ENCODE assay signal across 24 cellular contexts in genomic region chr21:45353200-45353599, GRCh38. TPM values are rescaled to one million over a fixed set of nuclear protein-coding genes. Genes with fewer than 3 reads are reported as not detected.
DNase-seq lines count a peak whose midpoint lies in the region; ATAC-seq and TF ChIP-seq lines count a peak whose summit lies in the region.
"Had no signal": no experiment of that assay in that cellular context is flagged by ENCODE, and none has a peak within 500 bp of the region (broad histone marks: within the 10 kb centered on the region; RNA-seq: fewer than 3 reads in every experiment).

No MANE protein-coding gene starts in this region.

- peaks cover 26% of the 10 kb centered on the region for H3K4me1 Mint-ChIP-seq in chondrocyte (ENCODE audit: low read depth)
- peaks cover 3 to 12% (median 8%) of the 10 kb centered on the region in 3 donors for H3K4me1 Mint-ChIP-seq in T-cell
- H3K4me1 Mint-ChIP-seq: central memory CD8-positive, alpha-beta T cell had no signal

- peak overlapping the region; percentile 79 to 85 for H3K18ac ChIP-seq in mesenchymal stem cell (ENCODE audit: low read depth in 1 of 2, low read length in 2 of 2)

- H3K27me3 ChIP-seq in BE2C (no peaks in the 10 kb centered on the region), mesenchymal stem cell (ENCODE audit: control insufficient read depth in 1 of 2, insufficient read depth in 1 of 2, low read length in 2 of 2) (no peaks in the 10 kb centered on the region)
- H3K27me3 ChIP-seq: right atrium auricular region, transverse colon had no signal

- CTCF ChIA-PET in HEK293 (lab: Yijun Ruan, JAX) (no interaction called here), HEK293T (lab: Yijun Ruan, JAX) (no interaction called here), T-cell (lab: Charles Lee) (no interaction called here)

- no peaks in the 10 kb centered on the region for H3K27me3 Mint-ChIP-seq in chondrocyte (ENCODE audit: low read depth)
- H3K27me3 Mint-ChIP-seq in T-cell = peaks cover 19 to 20% of the 10 kb centered on the region in 2 donors

- H3K27ac Mint-ChIP-seq in chondrocyte (ENCODE audit: unreplicated experiment) = no peak overlapping the region
- H3K27ac Mint-ChIP-seq in T-cell = no peak overlapping the region
- H3K27ac Mint-ChIP-seq: activated naive CD8-positive, alpha-beta T cell treated with anti-CD3 and anti-CD28 coated beads, Interleukin-2, amount 50 U/mL, for 24 hours had no signal

- no peak overlapping the region for H3K27ac ChIP-seq in HEK293 (ENCODE audit: extremely low read depth, low read depth, low read length)
- H3K27ac ChIP-seq in mesenchymal stem cell (ENCODE audit: low read length, poor library complexity, severe bottlenecking) = no peak overlapping the region
- H3K27ac ChIP-seq: C4-2B, right atrium auricular region, transverse colon, VCaP had no signal

- H3K4me1 ChIP-seq in BE2C (peaks cover 6% of the 10 kb centered on the region; the same call in 1 of the 2 replicates), HEK293 (ENCODE audit: control insufficient read depth, insufficient read depth, low read length) (no peaks in the 10 kb centered on the region; the same call in 1 of the 2 replicates), mesenchymal stem cell (ENCODE audit: control insufficient read depth, insufficient read depth, low read depth, low read length) (peaks cover 24% of the 10 kb centered on the region)

- ATAC-seq in GM18909 (IDR thresholded peaks at IDR 0.05; ENCODE audit: poor library complexity, unreplicated experiment) (no peak), T-cell (replicated peaks in 1 of 4) (no peak)
- ATAC-seq: activated naive CD8-positive, alpha-beta T cell treated with anti-CD3 and anti-CD28 coated beads, Interleukin-2, amount 50 U/mL, for 24 hours; activated T-cell treated with anti-CD3 and anti-CD28 coated beads, Interleukin-2, amount 50 U/mL, for 4 hours had no signal

- H3K9me3 ChIP-seq in BE2C (no peaks in the 10 kb centered on the region), HEK293 (ENCODE audit: control insufficient read depth, insufficient read depth, low read depth, low read length) (no peaks in the 10 kb centered on the region), mesenchymal stem cell (ENCODE audit: control insufficient read depth, low read length) (no peaks in the 10 kb centered on the region)
- H3K9me3 ChIP-seq: right atrium auricular region, transverse colon had no signal

- peak overlapping the region in 1 of 2 experiments; percentile 5 for H3K14ac ChIP-seq in mesenchymal stem cell (ENCODE audit: low read length in 2 of 2)

- 46% methylated on average over 3 of the region's 3 CpGs for WGBS in mesenchymal stem cell

- H4K91ac ChIP-seq in mesenchymal stem cell (ENCODE audit: low read length) = peak overlapping the region; percentile 97

- H3K79me1 ChIP-seq in mesenchymal stem cell (replicated peaks; ENCODE audit: low read length, poor library complexity, severe bottlenecking) = no peaks in the 10 kb centered on the region

- H3K9ac ChIP-seq in mesenchymal stem cell (ENCODE audit: low read length) = no peak overlapping the region

- peak overlapping the region in 1 of 2 experiments; percentile 64 for H3K4ac ChIP-seq in mesenchymal stem cell (ENCODE audit: low read depth in 1 of 2, low read length in 2 of 2)

- H2AK5ac ChIP-seq in mesenchymal stem cell (ENCODE audit: low read length, severe bottlenecking) = no peak overlapping the region

- H2BK15ac ChIP-seq in mesenchymal stem cell (ENCODE audit: low read depth, poor library complexity, severe bottlenecking) = no peak overlapping the region

- H3K36me3 Mint-ChIP-seq in chondrocyte (ENCODE audit: low read depth) (no peaks in the 10 kb centered on the region), T-cell (no peaks in the 10 kb centered on the region)

- H3K9me3 Mint-ChIP-seq in chondrocyte (ENCODE audit: low read depth) (no peaks in the 10 kb centered on the region), T-cell (no peaks in the 10 kb centered on the region)
- H3K9me3 Mint-ChIP-seq: activated naive CD8-positive, alpha-beta T cell treated with anti-CD3 and anti-CD28 coated beads, Interleukin-2, amount 50 U/mL, for 24 hours; activated T-cell treated with anti-CD3 and anti-CD28 coated beads, Interleukin-2, amount 50 U/mL, for 4 hours; central memory CD8-positive, alpha-beta T cell; neural crest cell had no signal

- H2BK5ac ChIP-seq in mesenchymal stem cell (ENCODE audit: low read depth, low read length, poor library complexity, severe bottlenecking) = no peak overlapping the region

- H3K36me3 ChIP-seq in BE2C (no peaks in the 10 kb centered on the region), HEK293 (ENCODE audit: control insufficient read depth in 2 of 2, insufficient read depth in 1 of 2, low read length in 2 of 2) (no peaks in the 10 kb centered on the region), mesenchymal stem cell (ENCODE audit: control insufficient read depth in 1 of 2, insufficient read depth in 2 of 2, low read depth in 1 of 2, low read length in 2 of 2) (no peaks in the 10 kb centered on the region)
- H3K36me3 ChIP-seq: right atrium auricular region, transverse colon had no signal

- POLR2A ChIA-PET in HEK293 (lab: Yijun Ruan, JAX) (no interaction called here), HEK293T (lab: Yijun Ruan, JAX) (no interaction called here), T-cell (lab: Charles Lee) (no interaction called here)

- DNase-seq in BE2C (peak; percentile 68), chondrocyte (ENCODE audit: low spot score) (peak; percentile 19), mesenchymal stem cell (peak; percentile 51), HEK293T (ENCODE audit: extremely low spot score) (no peak), T-cell (no peak)
- DNase-seq: activated CD4-positive, alpha-beta T cell treated with anti-CD3 and anti-CD28 coated beads for 48 hours; activated naive CD8-positive, alpha-beta T cell treated with anti-CD3 and anti-CD28 coated beads, Interleukin-2, amount 50 U/mL, for 24 hours; activated T-cell treated with anti-CD3 and anti-CD28 coated beads, Interleukin-2, amount 50 U/mL, for 4 hours; Calu3; GOT3; mammary epithelial cell; NCI-H1930; NCI-H345; NCI-H82; stimulated activated CD4-positive, alpha-beta T cell treated with anti-CD3 and anti-CD28 coated beads, Interleukin-2, amount 100 ng/mL, for 48 hours; T-helper 9 cell; transverse colon had no signal

- no peak overlapping the region for H3K23ac ChIP-seq in mesenchymal stem cell (ENCODE audit: low read length in 2 of 2)

- H4K8ac ChIP-seq in mesenchymal stem cell (ENCODE audit: low read length) = peak overlapping the region; percentile 95

- no peak overlapping the region for H3K4me2 ChIP-seq in mesenchymal stem cell (ENCODE audit: low read length, poor library complexity, severe bottlenecking)

- no peak overlapping the region for H3K4me3 ChIP-seq in BE2C (ENCODE audit: low read depth, low read length)
- no peak overlapping the region for H3K4me3 ChIP-seq in HEK293 (ENCODE audit: low read depth, low read length)
- no peak overlapping the region for H3K4me3 ChIP-seq in mesenchymal stem cell (ENCODE audit: insufficient read depth in 1 of 2, low read depth in 1 of 2, low read length in 2 of 2)
- H3K4me3 ChIP-seq: right atrium auricular region, transverse colon had no signal

- TF ChIP-seq CTCF in BE2C (IDR thresholded peaks at IDR 0.05; ENCODE audit: low read depth, low read length) (no peak), HEK293 (tag by site-specific recombination; IDR thresholded peaks at IDR 0.05) (no peak), chondrocyte (IDR thresholded peaks at IDR 0.05) (no peak)

- peak overlapping the region; percentile 80 to 88 for H2BK12ac ChIP-seq in mesenchymal stem cell (ENCODE audit: low read length in 2 of 2)

- H3K4me3 Mint-ChIP-seq in chondrocyte (ENCODE audit: unreplicated experiment) (no peak overlapping the region), T-cell (no peak overlapping the region)
- H3K4me3 Mint-ChIP-seq: activated naive CD8-positive, alpha-beta T cell treated with anti-CD3 and anti-CD28 coated beads, Interleukin-2, amount 50 U/mL, for 24 hours; activated T-cell treated with anti-CD3 and anti-CD28 coated beads, Interleukin-2, amount 50 U/mL, for 4 hours; central memory CD8-positive, alpha-beta T cell; neural crest cell had no signal

- H2BK120ac ChIP-seq in mesenchymal stem cell (ENCODE audit: low read depth, low read length) = peak overlapping the region; percentile 24

- no peak overlapping the region for H2AFZ ChIP-seq in mesenchymal stem cell (ENCODE audit: low read depth, low read length)

TF ChIP-seq in HEK293, 187 proteins besides CTCF, POLR2A, EP300 and RAD21 (continues in another document):
- TF ChIP-seq OSR2 (tag by site-specific recombination; IDR thresholded peaks at IDR 0.05) = peak; percentile 52; the same call in 1 of the 2 replicates
- TF ChIP-seq ZNF248 (tag by site-specific recombination; IDR thresholded peaks at IDR 0.05) = no peak

TF ChIP-seq in HEK293T, 16 proteins besides CTCF, POLR2A, EP300 and RAD21:
- no peak for TF ChIP-seq SUZ12 (IDR thresholded peaks at IDR 0.05)
- no peak for TF ChIP-seq LEF1 (IDR thresholded peaks at IDR 0.05; ENCODE audit: borderline replicate concordance)
- TF ChIP-seq NFRKB (IDR thresholded peaks at IDR 0.05) = no peak
- TF ChIP-seq CTBP1 (IDR thresholded peaks at IDR 0.05; ENCODE audit: borderline replicate concordance) = no peak
- TF ChIP-seq HDGF (IDR thresholded peaks at IDR 0.05; ENCODE audit: borderline replicate concordance) = no peak
- TF ChIP-seq ELF4 (IDR thresholded peaks at IDR 0.05) = no peak
- no peak for TF ChIP-seq BHLHE40 (IDR thresholded peaks at IDR 0.05; ENCODE audit: borderline replicate concordance)
- TF ChIP-seq FOXA1 (IDR thresholded peaks at IDR 0.05) = no peak
- no peak for TF ChIP-seq ARNT (IDR thresholded peaks at IDR 0.05)
- TF ChIP-seq, protein P1, sequence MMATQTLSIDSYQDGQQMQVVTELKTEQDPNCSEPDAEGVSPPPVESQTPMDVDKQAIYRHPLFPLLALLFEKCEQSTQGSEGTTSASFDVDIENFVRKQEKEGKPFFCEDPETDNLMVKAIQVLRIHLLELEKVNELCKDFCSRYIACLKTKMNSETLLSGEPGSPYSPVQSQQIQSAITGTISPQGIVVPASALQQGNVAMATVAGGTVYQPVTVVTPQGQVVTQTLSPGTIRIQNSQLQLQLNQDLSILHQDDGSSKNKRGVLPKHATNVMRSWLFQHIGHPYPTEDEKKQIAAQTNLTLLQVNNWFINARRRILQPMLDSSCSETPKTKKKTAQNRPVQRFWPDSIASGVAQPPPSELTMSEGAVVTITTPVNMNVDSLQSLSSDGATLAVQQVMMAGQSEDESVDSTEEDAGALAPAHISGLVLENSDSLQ (IDR thresholded peaks at IDR 0.05) = no peak
- TF ChIP-seq FOXK2 (IDR thresholded peaks at IDR 0.05) = no peak
- no peak for TF ChIP-seq FOXM1 (IDR thresholded peaks at IDR 0.05; ENCODE audit: borderline replicate concordance)
- no peak for TF ChIP-seq ZNF384 (IDR thresholded peaks at IDR 0.05)
- no peak for TF ChIP-seq L3MBTL2 (conservative IDR thresholded peaks at IDR 0.05)
- no peak for TF ChIP-seq TARDBP (IDR thresholded peaks at IDR 0.05)
- TF ChIP-seq SP1 (IDR thresholded peaks at IDR 0.05) = no peak

RNA-seq across cellular contexts. Expression of gene COL18A1, which starts 51.8 kb away (rescaled TPM):
- polyA plus RNA-seq in BE2C (2012; ENCODE audit: insufficient read depth, insufficient read length, low read depth) = 11.7 TPM
- total RNA-seq in chondrocyte (322 to 628 TPM (median 616 TPM) in 3 replicates), T-cell (10 to 100 TPM in 3 of 5 donors, 1 to 10 TPM in 2; 7.2 to 53.8 (median 10.5) TPM)
- 330 TPM for polyA plus RNA-seq in mesenchymal stem cell (2013, experiment 1 of 2)
- 322 TPM for polyA plus RNA-seq in mesenchymal stem cell (2013, experiment 2 of 2)

Comparison
In these comparisons a context has a peak if more than half of its experiments do, and no peak if none do; other contexts are left out.
1. DNase-seq: peak in BE2C (single experiment), chondrocyte (single experiment) and mesenchymal stem cell (single experiment); none in HEK293T (single experiment) and T-cell (0 of 34).